Comparison of ENCODE assay signal across 26 cellular contexts in the genomic region with DNA sequence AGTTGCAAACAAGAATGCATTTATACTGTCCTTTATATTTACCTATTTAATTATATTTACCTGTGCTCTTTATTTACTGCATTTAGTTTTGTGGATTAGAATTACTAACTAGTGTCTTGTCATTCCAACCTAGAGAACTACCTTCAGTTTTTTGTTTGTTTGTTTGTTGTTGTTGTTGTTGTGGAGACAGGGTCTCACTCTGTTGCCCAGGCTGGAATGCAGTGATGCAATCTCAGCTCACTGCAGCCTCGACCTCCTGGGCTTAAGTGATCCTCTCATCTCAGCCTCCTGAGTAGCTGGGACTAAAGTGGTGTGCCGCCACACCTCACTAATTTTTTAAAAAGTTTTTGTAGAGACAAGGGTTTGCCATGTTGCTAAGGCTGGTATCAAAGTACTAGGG.
"Had no signal": no experiment of that assay in that cellular context is flagged by ENCODE, and none has a peak within 500 bp of the region (broad histone marks: within the 10 kb centered on the region; RNA-seq: fewer than 3 reads in every experiment).

No MANE protein-coding gene starts in this region.

- H3K27me3 ChIP-seq: ascending aorta, cardiac muscle cell, MG63, Peyer's patch had no signal

- H3K4me3 ChIP-seq: ascending aorta, cardiac muscle cell, MG63, Peyer's patch had no signal

- H3K36me3 ChIP-seq: ascending aorta, cardiac muscle cell, Peyer's patch had no signal

- H3K9me3 Mint-ChIP-seq: activated CD4-positive, alpha-beta T cell treated with anti-CD3 and anti-CD28 coated beads, Interleukin-2, amount 10 ng/mL, durations not matched to agents 24 days and 14 days; T-helper 1 cell treated with Interleukin-12 subunit alpha and Interleukin-12 subunit beta and Interleukin-4 antibody, amounts not matched to agents 30 μg/mL and 1 μg/mL, for 36 hours had no signal

- H3K4me3 Mint-ChIP-seq: activated CD4-positive, alpha-beta T cell treated with anti-CD3 and anti-CD28 coated beads, Interleukin-2, amount 10 ng/mL, durations not matched to agents 24 days and 14 days; activated naive CD8-positive, alpha-beta T cell treated with anti-CD3 and anti-CD28 coated beads, Interleukin-2, amount 50 U/mL, for 24 hours; activated T-cell treated with anti-CD3 and anti-CD28 coated beads, Interleukin-2, amount 50 U/mL, for 4 hours; brain; T-helper 1 cell treated with Interleukin-12 subunit alpha and Interleukin-12 subunit beta and Interleukin-4 antibody, amounts not matched to agents 30 μg/mL and 1 μg/mL, for 36 hours had no signal

- H3K36me3 Mint-ChIP-seq: activated naive CD4-positive, alpha-beta T cell treated with anti-CD3 and anti-CD28 coated beads, Interleukin-2, amount 50 U/mL, for 72 hours; brain had no signal

- H3K27ac ChIP-seq: ascending aorta, cardiac muscle cell, KMS-11, Peyer's patch had no signal

- H3K9me3 ChIP-seq: Peyer's patch had no signal

- H3K4me1 Mint-ChIP-seq: activated CD4-positive, alpha-beta T cell treated with anti-CD3 and anti-CD28 coated beads, Interleukin-2, amount 10 ng/mL, durations not matched to agents 24 days and 14 days; activated naive CD8-positive, alpha-beta T cell treated with anti-CD3 and anti-CD28 coated beads, Interleukin-2, amount 50 U/mL, for 24 hours had no signal

- H3K27ac Mint-ChIP-seq: activated CD4-positive, alpha-beta T cell treated with anti-CD3 and anti-CD28 coated beads, Interleukin-2, amount 10 ng/mL, durations not matched to agents 24 days and 14 days; activated naive CD4-positive, alpha-beta T cell treated with anti-CD3 and anti-CD28 coated beads, Interleukin-2, amount 50 U/mL, for 72 hours; activated naive CD8-positive, alpha-beta T cell treated with anti-CD3 and anti-CD28 coated beads, Interleukin-2, amount 50 U/mL, for 24 hours; brain; T-helper 1 cell treated with Interleukin-12 subunit alpha and Interleukin-12 subunit beta and Interleukin-4 antibody, amounts not matched to agents 30 μg/mL and 1 μg/mL, for 36 hours had no signal

- ATAC-seq: activated naive CD4-positive, alpha-beta T cell treated with anti-CD3 and anti-CD28 coated beads, Interleukin-2, amount 50 U/mL, for 72 hours; activated naive CD8-positive, alpha-beta T cell treated with anti-CD3 and anti-CD28 coated beads, Interleukin-2, amount 50 U/mL, for 24 hours; activated T-cell treated with anti-CD3 and anti-CD28 coated beads, Interleukin-2, amount 50 U/mL, for 4 hours had no signal

- DNase-seq: activated CD4-positive, alpha-beta T cell treated with anti-CD3 and anti-CD28 coated beads, Interleukin-2, amount 10 ng/mL, durations not matched to agents 24 days and 14 days; activated CD4-positive, alpha-beta T cell treated with anti-CD3 and anti-CD28 coated beads, Interleukin-2, amount 50 U/mL, for 48 hours; activated CD4-positive, CD25-positive, alpha-beta regulatory T cell treated with anti-CD3 and anti-CD28 coated beads, Interleukin-2, amount 50 U/mL, for 72 hours; activated effector memory CD4-positive, alpha-beta T cell treated with anti-CD3 and anti-CD28 coated beads, Interleukin-2, amount 50 U/mL, for 16 hours; activated naive CD4-positive, alpha-beta T cell treated with Interleukin-2 at 50 U/mL for 16 hours; activated naive CD8-positive, alpha-beta T cell treated with anti-CD3 and anti-CD28 coated beads, Interleukin-2, amount 50 U/mL, for 24 hours; activated T-cell treated with anti-CD3 and anti-CD28 coated beads, Interleukin-2, amount 50 U/mL, for 4 hours; amniotic stem cell; MG63; MV-4-11; NCI-H1092 treated with DMSO at 0.1 percent for 48 hours; NCI-H1436; NCI-H1694 treated with DMSO at 0.1 percent for 48 hours; NCI-H2029 treated with DMSO at 0.1 percent for 48 hours; NCI-H345; NCI-H510A; NCI-H526 treated with DMSO at 0.1 percent for 48 hours; NCI-H82; Peyer's patch; SHP77 treated with DMSO at 0.1 percent for 48 hours had no signal

- H3K27me3 Mint-ChIP-seq: brain had no signal
